In genomic region chr4:152972821-152973613, GRCh38 we compare ENCODE assay signal across 12 cellular contexts. TPM values are rescaled to one million over a fixed set of nuclear protein-coding genes. Genes with fewer than 3 reads are reported as not detected.
A peak's percentile ranks its signal among the peaks of the same experiment; 100 is the strongest.
DNase-seq lines count a peak whose midpoint lies in the region; ATAC-seq and TF ChIP-seq lines count a peak whose summit lies in the region.
"Had no signal": no experiment of that assay in that cellular context is flagged by ENCODE, and none has a peak within 500 bp of the region (broad histone marks: within the 10 kb centered on the region; RNA-seq: fewer than 3 reads in every experiment).

No MANE protein-coding gene starts in this region.

- CTCF ChIA-PET in PC-9 (lab: Charles Lee) = interaction anchor here (1.2 kb wide), 1 partner anchor 35 kb away, joined by 3 read pairs; no protein-coding TSS in a partner anchor
- CTCF ChIA-PET in activated CD4-positive, alpha-beta T cell treated with anti-CD3 and anti-CD28 coated beads for 36 hours (lab: Charles Lee) = interaction anchor here (0.7 to 1.4 kb wide), 2 partner anchors 165 to 525 kb away, joined by 4 read pairs; no protein-coding TSS in a partner anchor

- H3K9me3 Mint-ChIP-seq in activated CD4-positive, alpha-beta T cell treated with anti-CD3 and anti-CD28 coated beads for 36 hours (ENCODE audit: low read depth) = no peaks in the 10 kb centered on the region
- H3K9me3 Mint-ChIP-seq: activated CD4-positive, alpha-beta T cell treated with anti-CD3 and anti-CD28 coated beads, Interleukin-2, amount 10 ng/mL, durations not matched to agents 24 days and 14 days had no signal

- H3K36me3 Mint-ChIP-seq in activated CD4-positive, alpha-beta T cell treated with anti-CD3 and anti-CD28 coated beads for 36 hours (ENCODE audit: low read depth) = no peaks in the 10 kb centered on the region

- H3K27me3 Mint-ChIP-seq in activated CD4-positive, alpha-beta T cell treated with anti-CD3 and anti-CD28 coated beads for 36 hours = no peaks in the 10 kb centered on the region
- H3K27me3 Mint-ChIP-seq: activated CD4-positive, alpha-beta T cell treated with anti-CD3 and anti-CD28 coated beads, Interleukin-2, amount 10 ng/mL, durations not matched to agents 24 days and 14 days had no signal

- H3K9me3 ChIP-seq in PC-9 (ENCODE audit: insufficient read depth, low read depth) (no peaks in the 10 kb centered on the region), fibroblast of lung (ENCODE audit: control insufficient read depth, insufficient read depth, low read depth, low read length) (no peaks in the 10 kb centered on the region), transverse colon (no peaks in the 10 kb centered on the region)
- H3K9me3 ChIP-seq: adrenal gland, neutrophil had no signal

- DNase-seq in COLO829 (ENCODE audit: low spot score) (peak; percentile 64), PC-9 (peak; percentile 67 to 88), fibroblast of lung (ENCODE audit: low read depth in 2 of 2) (peak; percentile 79 to 100), posterior vena cava (ENCODE audit: low spot score) (peak; percentile 86), SW480 (ENCODE audit: low spot score) (no peak), transverse colon (no peak), DMS79 treated with DMSO at 0.1 percent for 48 hours (lab: John Stamatoyannopoulos, UW) (no peak)
- DNase-seq in activated CD4-positive, alpha-beta T cell treated with anti-CD3 and anti-CD28 coated beads for 36 hours = no peak
- DNase-seq: activated CD4-positive, alpha-beta T cell treated with anti-CD3 and anti-CD28 coated beads, Interleukin-2, amount 10 ng/mL, durations not matched to agents 24 days and 14 days; adrenal gland; NCI-H1694 treated with DMSO at 0.1 percent for 48 hours had no signal

- intact Hi-C loops in PC-9 (cut with micrococcal nuclease; ENCODE audit: unreplicated experiment) (no loop called here), posterior vena cava (cut with DNase I) (no loop called here), transverse colon (cut with DNase I; ENCODE audit: low total_unique reads) (no loop called here)
- intact Hi-C loops in activated CD4-positive, alpha-beta T cell treated with anti-CD3 and anti-CD28 coated beads for 36 hours (cut with DNase I, micrococcal nuclease) = no loop called here

- H3K79me2 ChIP-seq in PC-9 (ENCODE audit: low read depth) (no peaks in the 10 kb centered on the region), fibroblast of lung (ENCODE audit: control insufficient read depth, insufficient read depth, low read length) (no peaks in the 10 kb centered on the region)

- POLR2A ChIA-PET in PC-9 (lab: Charles Lee; ENCODE audit: unreplicated experiment) = interaction anchor here (0.6 to 0.9 kb wide), 5 partner anchors 8 to 169 kb away, joined by 3 to 7 read pairs (median 4); partner anchors contain the start of gene FHDC1
- POLR2A ChIA-PET in activated CD4-positive, alpha-beta T cell treated with anti-CD3 and anti-CD28 coated beads for 36 hours (lab: Charles Lee) = no interaction called here

- TSS peak; percentile 81 for BruUV-seq in PC-9 (replicated peaks; lab: Mats Ljungman, UMichigan)

- no peak for TF ChIP-seq EP300 in transverse colon (IDR thresholded peaks at IDR 0.05; ENCODE audit: low read depth)

- peaks cover 6% of the 10 kb centered on the region; the same call in 1 of the 2 replicates for H3K36me3 ChIP-seq in PC-9 (ENCODE audit: low read depth)
- H3K36me3 ChIP-seq in fibroblast of lung (ENCODE audit: control insufficient read depth, insufficient read depth, low read length) = no peaks in the 10 kb centered on the region
- no peaks in the 10 kb centered on the region for H3K36me3 ChIP-seq in transverse colon
- H3K36me3 ChIP-seq: adrenal gland, neutrophil had no signal

- TF ChIP-seq CTCF in PC-9 (conservative IDR thresholded peaks at IDR 0.05) (no peak), fibroblast of lung (conservative IDR thresholded peaks at IDR 0.05 in 1 of 2, IDR thresholded peaks at IDR 0.05 in 1 of 2; ENCODE audit: low read depth in 1 of 2, low read length in 2 of 2) (no peak), transverse colon (IDR thresholded peaks at IDR 0.05) (no peak)

- H3K27ac ChIP-seq in PC-9 (peak overlapping the region; percentile 75), fibroblast of lung (ENCODE audit: insufficient read depth, low read length) (peak overlapping the region; percentile 62), transverse colon (no peak overlapping the region)
- H3K27ac ChIP-seq: adrenal gland, neutrophil had no signal

- H3K4me3 ChIP-seq in PC-9 (no peak overlapping the region), fibroblast of lung (replicated peaks in 1 of 4; ENCODE audit: control extremely low read depth in 1 of 4, insufficient read depth in 1 of 4, low read depth in 3 of 4, low read length in 4 of 4) (peak overlapping the region in 1 of 4 experiments; percentile 3), transverse colon (no peak overlapping the region)
- H3K4me3 ChIP-seq: adrenal gland had no signal

- H2AFZ ChIP-seq in PC-9 (no peak overlapping the region), fibroblast of lung (ENCODE audit: low read length) (peak overlapping the region; percentile 62)

- H3K4me1 Mint-ChIP-seq in activated CD4-positive, alpha-beta T cell treated with anti-CD3 and anti-CD28 coated beads for 36 hours = no peaks in the 10 kb centered on the region
- H3K4me1 Mint-ChIP-seq: activated CD4-positive, alpha-beta T cell treated with anti-CD3 and anti-CD28 coated beads, Interleukin-2, amount 10 ng/mL, durations not matched to agents 24 days and 14 days had no signal

- ATAC-seq in activated CD4-positive, alpha-beta T cell treated with anti-CD3 and anti-CD28 coated beads for 36 hours = no peak

- no peak for TF ChIP-seq POLR2A in transverse colon (IDR thresholded peaks at IDR 0.05)

- H3K27me3 ChIP-seq in PC-9 (ENCODE audit: insufficient read depth, low read depth) = no peaks in the 10 kb centered on the region
- H3K27me3 ChIP-seq in fibroblast of lung (ENCODE audit: control insufficient read depth, insufficient read depth, low read length) = no peaks in the 10 kb centered on the region
- no peaks in the 10 kb centered on the region for H3K27me3 ChIP-seq in transverse colon
- H3K27me3 ChIP-seq: adrenal gland, neutrophil had no signal

- H3K9me2 ChIP-seq in PC-9 (ENCODE audit: insufficient read depth) = no peaks in the 10 kb centered on the region

- no peak overlapping the region for H3K27ac Mint-ChIP-seq in activated CD4-positive, alpha-beta T cell treated with anti-CD3 and anti-CD28 coated beads for 36 hours
- H3K27ac Mint-ChIP-seq: activated CD4-positive, alpha-beta T cell treated with anti-CD3 and anti-CD28 coated beads, Interleukin-2, amount 10 ng/mL, durations not matched to agents 24 days and 14 days had no signal

- H4K20me1 ChIP-seq in PC-9 (ENCODE audit: insufficient read depth) = no peaks in the 10 kb centered on the region
- no peaks in the 10 kb centered on the region for H4K20me1 ChIP-seq in fibroblast of lung (ENCODE audit: control insufficient read depth, extremely low read depth, insufficient read depth, low read length)

- in situ Hi-C loops in transverse colon (cut with MboI; ENCODE audit: low pct_ligation_motif_present in 1 of 4, low pct_unique_long_range_greater_than_20kb in 1 of 4, low sequenced_read_pairs in 3 of 4) = no loop called here

- WGBS in transverse colon (ENCODE audit: low coverage in 1 of 2), 2 donors = 73 to 80% methylated on average over 2 to 11 of the region's 11 CpGs

- peaks cover 34% of the 10 kb centered on the region; the same call in 1 of the 2 replicates for H3F3A ChIP-seq in PC-9 (ENCODE audit: insufficient read depth, low read depth)

- H3K4me1 ChIP-seq in PC-9 (replicated peaks; ENCODE audit: insufficient read depth) = peaks cover 50% of the 10 kb centered on the region
- H3K4me1 ChIP-seq in fibroblast of lung (ENCODE audit: control insufficient read depth, extremely low read depth, insufficient read depth, low read length) = peaks cover 7% of the 10 kb centered on the region
- peaks cover 0 to 8% (median 0%) of the 10 kb centered on the region in 4 donors for H3K4me1 ChIP-seq in transverse colon
- H3K4me1 ChIP-seq: adrenal gland had no signal

- H3K4me3 Mint-ChIP-seq in activated CD4-positive, alpha-beta T cell treated with anti-CD3 and anti-CD28 coated beads for 36 hours = no peak overlapping the region
- H3K4me3 Mint-ChIP-seq: activated CD4-positive, alpha-beta T cell treated with anti-CD3 and anti-CD28 coated beads, Interleukin-2, amount 10 ng/mL, durations not matched to agents 24 days and 14 days had no signal

- H3K4me2 ChIP-seq in PC-9 (peak overlapping the region; percentile 44), fibroblast of lung (ENCODE audit: extremely low read depth, insufficient read depth, low read length) (peak overlapping the region; percentile 69)

- H3K9ac ChIP-seq in fibroblast of lung (ENCODE audit: insufficient read depth, low read length) = no peak overlapping the region

RNA-seq across cellular contexts. Expression of gene FHDC1, which starts 36.9 kb away (rescaled TPM):
- total RNA-seq in PC-9 (2021) = 16.8 and 17.4 TPM in 2 replicates
- 0.26 and 0.33 TPM in 2 replicates for total RNA-seq in fibroblast of lung
- 0.06 and 0.14 TPM in 2 replicates for polyA plus RNA-seq in fibroblast of lung
- polyA plus RNA-seq in fibroblast of lung (2012) = 0.18 and 0.30 TPM in 2 replicates
- polyA minus RNA-seq in fibroblast of lung (ENCODE audit: low replicate concordance) = 0.11 and 0.27 TPM in 2 replicates
- total RNA-seq in posterior vena cava = 1 to 10 TPM; 1.2 to 2.4 TPM
- 10 to 100 TPM in 3 of 4 donors, 1 to 10 TPM in 1; 4.6 to 40.4 (median 15.5) TPM for total RNA-seq in transverse colon
- total RNA-seq in activated CD4-positive, alpha-beta T cell treated with anti-CD3 and anti-CD28 coated beads for 36 hours = under 1 TPM; 0.09 TPM

Comparison
In these comparisons a context has a peak if more than half of its experiments do, and no peak if none do; other contexts are left out.
1. DNase-seq: peak in COLO829 (single experiment), PC-9 (2 of 2), fibroblast of lung (2 of 2) and posterior vena cava (single experiment); none in SW480 (single experiment), transverse colon (single experiment), DMS79 treated with DMSO at 0.1 percent for 48 hours (single experiment) and activated CD4-positive, alpha-beta T cell treated with anti-CD3 and anti-CD28 coated beads for 36 hours (single experiment).
2. H3K27ac ChIP-seq: peak in PC-9 (single experiment) and fibroblast of lung (single experiment); none in transverse colon (0 of 4).